In the genomic region with DNA sequence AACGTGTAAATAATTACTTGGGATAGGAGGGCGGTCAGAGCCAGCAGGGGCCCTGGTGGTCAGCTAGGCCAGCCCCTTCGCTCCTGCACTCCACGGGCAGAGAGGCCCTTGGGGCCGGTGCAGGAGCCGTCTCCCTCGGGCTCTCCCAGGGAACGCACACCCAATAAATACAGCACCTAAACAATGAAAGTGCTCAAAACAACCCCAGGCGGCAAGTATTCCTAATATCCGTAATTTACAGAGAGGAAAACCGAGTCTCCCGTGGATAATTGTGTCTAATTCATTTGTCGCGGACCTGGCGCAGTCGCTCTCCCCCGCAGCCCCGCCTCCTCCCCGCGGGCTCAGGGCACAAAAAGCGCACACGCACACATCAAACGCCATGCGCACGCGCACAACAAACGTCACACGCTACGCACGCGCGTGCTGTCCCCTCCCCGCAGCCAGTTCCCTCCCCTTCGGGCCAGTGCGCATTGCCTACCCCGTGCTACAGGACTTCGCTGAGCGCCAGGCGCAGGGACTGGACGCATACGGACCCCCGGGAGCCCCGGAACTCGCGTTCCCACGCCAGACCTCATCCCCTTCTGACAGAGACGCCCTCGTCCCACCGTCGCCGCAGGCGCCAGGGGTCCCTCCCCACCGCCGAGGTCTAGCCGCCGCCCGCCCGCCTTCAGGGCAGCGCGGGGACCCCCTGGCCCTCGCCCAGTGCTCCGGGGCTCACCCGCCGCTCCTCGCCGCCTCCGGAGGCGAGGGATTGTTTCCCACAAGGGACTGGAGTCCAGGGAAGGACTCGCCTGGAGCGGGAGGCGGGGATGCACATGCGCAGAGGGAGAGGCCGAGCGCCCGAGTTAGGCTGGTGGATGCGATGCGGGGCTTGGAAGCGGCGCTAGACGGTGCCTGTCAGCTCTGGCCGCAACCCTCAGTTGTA, we compare ENCODE assay signal across 8 cellular contexts. TPM values are rescaled to one million over a fixed set of nuclear protein-coding genes. Genes with fewer than 3 reads are reported as not detected.
DNase-seq lines count a peak whose midpoint lies in the region; TF ChIP-seq lines count a peak whose summit lies in the region.

A gene (minus strand): TSS at position 324 of the 925 bp plus-strand sequence. CDS start 1,300 bp downstream, outside the sequence.

- TF ChIP-seq CTCF in fibroblast of villous mesenchyme (IDR thresholded peaks at IDR 0.05; ENCODE audit: insufficient read depth, low read depth, low read length), result no peak

- DNase-seq in G401 (ENCODE audit: low spot score) (peak; percentile 98), HAP-1 (ENCODE audit: low spot score in 2 of 2) (peak; percentile 92 to 95), MG63 (peak; percentile 95), SHP77 (lab: John Stamatoyannopoulos, UW) (peak; percentile 90 to 93), activated gamma-delta T cell treated with Interleukin-2 at 50 U/mL for 16 hours (peak; percentile 94), fibroblast of villous mesenchyme (ENCODE audit: low read depth) (peak; percentile 97), non-pigmented ciliary epithelial cell (ENCODE audit: low read depth) (peak; percentile 89), superior temporal gyrus (ENCODE audit: extremely low spot score) (peak; percentile 99)

- in situ Hi-C loops in G401 (cut with HindIII; ENCODE audit: low sequenced_read_pairs), result no loop called here
- in situ Hi-C loops in HAP-1 (cut with MboI; ENCODE audit: low sequenced_read_pairs), result no loop called here

- H3K9me3 ChIP-seq in HAP-1, result no peaks in the 10 kb centered on the region
- H3K9me3 ChIP-seq in MG63, result peaks cover 18% of the 10 kb centered on the region

- no peaks in the 10 kb centered on the region for H3K27me3 ChIP-seq in HAP-1 (ENCODE audit: low read depth)
- no peaks in the 10 kb centered on the region for H3K27me3 ChIP-seq in MG63

- H3K4me3 ChIP-seq in HAP-1, result peak within 1 kb of the TSS; percentile 69
- H3K4me3 ChIP-seq in MG63, result peak within 1 kb of the TSS; percentile 91
- peak within 1 kb of the TSS; percentile 84 for H3K4me3 ChIP-seq in fibroblast of villous mesenchyme (ENCODE audit: low read depth, low read length)

- peaks cover 4% of the 10 kb centered on the region for H3K36me3 ChIP-seq in HAP-1 (replicated peaks)
- peaks cover 14% of the 10 kb centered on the region for H3K36me3 ChIP-seq in MG63

- H3K4me1 ChIP-seq in HAP-1, result peaks cover 10% of the 10 kb centered on the region

RNA-seq across cellular contexts. Expression of the gene that starts here (rescaled TPM):
- total RNA-seq in G401 (2014; rRNA removed; shearing (Covaris generic)), result 3.3 and 10.2 TPM in 2 replicates
- total RNA-seq in MG63 (2014; rRNA removed; shearing (Covaris generic); ENCODE audit: low replicate concordance), result 3.7 and 4.0 TPM in 2 replicates
- total RNA-seq in fibroblast of villous mesenchyme, result 11.3 and 12.5 TPM in 2 replicates

Comparison
In these comparisons a context has a peak if more than half of its experiments do, and no peak if none do; other contexts are left out.
1. Peak in every context shown above with its lines: DNase-seq and H3K4me3 ChIP-seq.